ENCODE assay signal across 1 cellular context in the genomic region with DNA sequence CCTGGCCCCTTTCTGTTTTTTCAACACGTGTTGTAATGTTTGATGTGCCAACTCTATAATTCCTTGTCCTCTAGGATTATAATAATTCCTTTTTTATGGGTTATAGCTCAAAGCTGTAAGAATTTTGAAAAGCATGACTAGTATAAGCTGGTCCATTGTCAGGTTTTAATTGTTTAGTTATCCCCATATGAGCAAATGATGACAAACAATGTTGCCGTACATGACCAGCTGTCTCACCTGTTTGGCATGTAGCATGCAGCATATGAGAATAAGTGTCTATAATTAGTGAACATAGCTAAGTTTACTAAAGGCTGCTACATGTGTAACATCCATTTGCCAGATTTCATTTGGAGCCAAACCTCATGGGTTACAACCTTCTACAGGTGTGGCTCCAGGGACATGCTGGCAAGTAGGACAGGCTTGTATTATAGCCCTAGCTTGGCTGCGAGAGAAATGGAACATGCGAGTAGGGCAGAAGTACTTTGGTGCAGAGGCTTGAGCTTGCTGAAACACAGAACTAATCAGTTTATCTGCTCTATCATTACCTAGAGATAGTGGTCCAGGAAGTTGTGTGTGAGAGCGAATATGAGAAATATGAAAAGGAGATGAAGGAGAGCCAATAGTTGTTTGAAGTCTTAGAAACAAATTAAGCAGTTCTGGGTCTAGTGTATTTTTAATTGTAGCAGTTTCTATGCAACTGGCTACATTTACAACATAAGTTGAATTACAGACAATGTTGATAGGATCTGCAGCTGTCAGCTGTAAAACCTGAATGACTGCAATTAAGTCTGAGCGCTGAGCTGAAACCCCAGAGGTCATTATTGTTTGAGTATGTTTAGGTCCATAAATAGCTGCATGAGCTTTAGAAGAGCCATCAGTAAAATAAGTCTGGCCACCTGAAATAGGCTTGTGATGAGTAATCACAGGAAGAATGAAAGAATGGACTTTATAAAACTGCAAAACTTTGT.
TF ChIP-seq lines count a peak whose summit lies in the region.

No MANE protein-coding gene starts in this region.

TF ChIP-seq in endothelial cell of umbilical vein, 7 proteins besides CTCF, POLR2A, EP300 and RAD21 (continued from another document):
- TF ChIP-seq MAX (IDR thresholded peaks at IDR 0.05; ENCODE audit: insufficient read depth, insufficient read length): no peak
- TF ChIP-seq POLR2AphosphoS5 (IDR thresholded peaks at IDR 0.05; ENCODE audit: insufficient read depth, low read depth, low read length): no peak
- TF ChIP-seq GATA2 (IDR thresholded peaks at IDR 0.05; ENCODE audit: insufficient read depth, insufficient read length, low read depth, low read length): no peak
